Comparison of ENCODE assay signal across 8 cellular contexts in genomic region chr10:31134303-31134928, GRCh38.
DNase-seq lines count a peak whose midpoint lies in the region; ATAC-seq and TF ChIP-seq lines count a peak whose summit lies in the region.

No MANE protein-coding gene starts in this region.

- H3K9me3 ChIP-seq in RWPE2 (ENCODE audit: severe bottlenecking) = no peaks in the 10 kb centered on the region

- H3K27ac ChIP-seq in RWPE2 (ENCODE audit: poor library complexity, severe bottlenecking) = peak overlapping the region; percentile 34
- H3K27ac ChIP-seq in layer of hippocampus (ENCODE audit: low read depth, low read length) = peak overlapping the region; percentile 94

- peak; percentile 88 for DNase-seq in A172 (ENCODE audit: low spot score)
- DNase-seq in GM10248 (ENCODE audit: extremely low spot score) = peak; percentile 26
- DNase-seq in RWPE2 (ENCODE audit: low spot score) = no peak
- DNase-seq in cerebellar cortex (ENCODE audit: low spot score) = peak; percentile 39
- peak; percentile 23 for DNase-seq in stimulated activated CD4-positive, alpha-beta T cell treated with anti-CD3 and anti-CD28 coated beads, Interleukin-4, amount 100 ng/mL, for 24 hours
- DNase-seq in mesenteric fat pad (ENCODE audit: low spot score) = no peak

- POLR2A ChIA-PET in GM10248 (lab: Yijun Ruan, JAX) = interaction anchor here (0.5 to 1.2 kb wide), 4 partner anchors 20 to 785 kb away, joined by 3 to 7 read pairs (median 4); partner anchors contain the start of gene MTPAP

- ATAC-seq in HG03139 (IDR thresholded peaks at IDR 0.05; ENCODE audit: unreplicated experiment) = peak; percentile 33
- peak; percentile 68 for ATAC-seq in RWPE2 (ENCODE audit: low read depth)

- peaks cover 8% of the 10 kb centered on the region for H3K4me1 ChIP-seq in RWPE2 (ENCODE audit: insufficient read depth, poor library complexity, severe bottlenecking)

- CTCF ChIA-PET in GM10248 (lab: Yijun Ruan, JAX) = interaction anchor here (1.5 to 2.7 kb wide), 2 partner anchors 34 to 102 kb away, joined by 3 to 8 read pairs; partner anchors contain the start of gene ZNF438

- no peak overlapping the region for H3K4me3 ChIP-seq in RWPE2 (ENCODE audit: severe bottlenecking)

- TF ChIP-seq CTCF in GM10248 (IDR thresholded peaks at IDR 0.05; ENCODE audit: control extremely low read depth, extremely low read depth, low read depth, missing control alignments) = no peak
- no peak for TF ChIP-seq CTCF in RWPE2 (IDR thresholded peaks at IDR 0.05; ENCODE audit: poor library complexity, severe bottlenecking)

- H3K27me3 ChIP-seq in RWPE2 (ENCODE audit: insufficient read depth, poor library complexity, severe bottlenecking) = no peaks in the 10 kb centered on the region
- H3K27me3 ChIP-seq in layer of hippocampus (ENCODE audit: control insufficient read depth, insufficient read depth, low read length) = no peaks in the 10 kb centered on the region

- H3K36me3 ChIP-seq in RWPE2 (ENCODE audit: low read depth) = no peaks in the 10 kb centered on the region

Comparison
In these comparisons a context has a peak if more than half of its experiments do, and no peak if none do; other contexts are left out.
1. DNase-seq: peak in A172 (single experiment), GM10248 (single experiment), cerebellar cortex (single experiment) and stimulated activated CD4-positive, alpha-beta T cell treated with anti-CD3 and anti-CD28 coated beads, Interleukin-4, amount 100 ng/mL, for 24 hours (single experiment); none in RWPE2 (single experiment) and mesenteric fat pad (single experiment).